Comparison of ENCODE assay signal across 8 cellular contexts in the genomic region with DNA sequence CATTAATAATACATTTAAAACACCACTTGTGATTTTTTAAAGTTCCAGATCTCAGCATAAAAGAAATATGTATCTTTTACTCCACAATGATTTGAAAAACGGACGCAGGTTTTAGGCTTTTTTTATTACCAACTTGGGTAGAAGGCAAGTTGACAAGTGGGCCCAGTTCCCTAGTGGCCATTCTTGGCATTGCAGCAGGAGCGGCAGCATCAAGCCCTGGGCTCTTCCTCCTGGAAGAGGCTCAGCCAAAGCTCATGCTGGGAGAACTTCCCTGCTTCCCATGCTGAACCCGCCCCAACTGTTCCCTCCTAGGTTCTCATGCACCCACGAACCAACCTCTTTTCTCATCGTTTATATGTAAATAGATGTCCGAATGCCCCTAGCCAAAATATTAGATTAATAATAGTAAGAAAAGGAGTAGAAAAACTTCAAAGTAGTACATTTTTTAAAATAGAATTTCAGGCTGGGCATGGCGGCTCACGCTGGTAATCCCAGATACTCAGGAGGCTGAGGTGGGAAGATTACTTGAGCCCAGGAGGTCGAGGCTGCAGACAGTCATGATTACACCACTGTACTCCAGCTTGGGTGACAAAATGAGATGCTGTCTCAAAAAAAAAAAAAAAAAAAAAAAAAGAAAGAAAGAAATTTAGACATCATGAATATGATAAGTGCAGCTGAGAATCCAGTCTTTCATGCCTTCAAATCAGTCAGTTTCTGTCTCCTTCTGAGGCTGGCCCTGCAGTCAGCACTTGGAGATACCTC. TPM values are rescaled to one million over a fixed set of nuclear protein-coding genes. Genes with fewer than 3 reads are reported as not detected.
A peak's percentile ranks its signal among the peaks of the same experiment; 100 is the strongest.
DNase-seq lines count a peak whose midpoint lies in the region; ATAC-seq, FAIRE-seq and TF ChIP-seq lines count a peak whose summit lies in the region.

No MANE protein-coding gene starts in this region.

- no peaks in the 10 kb centered on the region for H3F3A ChIP-seq in PC-3 (ENCODE audit: low read length, unreplicated experiment)

- CTCF ChIA-PET in PC-3 (lab: Charles Lee), result interaction anchor here (0.5 kb wide), 1 partner anchor 9 kb away, joined by 3 read pairs; no protein-coding TSS in a partner anchor
- CTCF ChIA-PET in HepG2 (lab: Yijun Ruan, JAX; ENCODE audit: low intra/inter-chr PET ratio, low total read pairs), result no interaction called here

- no peaks in the 10 kb centered on the region for H3K79me1 ChIP-seq in H9 (ENCODE audit: insufficient read depth, low read depth, low read length, poor library complexity, severe bottlenecking)

- H3K56ac ChIP-seq in H9 (ENCODE audit: insufficient read length, low read depth, low read length), result no peak overlapping the region

- no peak overlapping the region for H2BK120ac ChIP-seq in H9 (ENCODE audit: low read depth, low read length, poor library complexity, severe bottlenecking)

- H2BK12ac ChIP-seq in H9 (ENCODE audit: insufficient read length, low read depth, low read length), result no peak overlapping the region

- H3K9me3 Mint-ChIP-seq in H9, result no peaks in the 10 kb centered on the region

- TF ChIP-seq CTCF in H9 (conservative IDR thresholded peaks at IDR 0.05), result peak; percentile 96
- peak; percentile 66 for TF ChIP-seq CTCF in PC-3 (conservative IDR thresholded peaks at IDR 0.05; ENCODE audit: low read depth, low read length)
- TF ChIP-seq CTCF in ascending aorta (IDR thresholded peaks at IDR 0.05), result peak in 2 of 3 experiments; percentile 32 to 41
- TF ChIP-seq CTCF in HepG2 (CRISPR knock-in tag; IDR thresholded peaks at IDR 0.05), result peak; percentile 55

- no peaks in the 10 kb centered on the region for H3K36me3 ChIP-seq in PC-3 (ENCODE audit: low read depth, low read length)
- no peaks in the 10 kb centered on the region for H3K36me3 ChIP-seq in ascending aorta
- H3K36me3 ChIP-seq in HepG2 (replicated peaks in 1 of 2; ENCODE audit: control insufficient read depth in 1 of 2, insufficient read depth in 2 of 2, low read length in 2 of 2), result no peaks in the 10 kb centered on the region

- no peak overlapping the region for H3K4me3 Mint-ChIP-seq in H9

- no peaks in the 10 kb centered on the region for H3K27me3 Mint-ChIP-seq in H9 (ENCODE audit: low read depth)

- TF ChIP-seq POLR2A in HepG2 (IDR thresholded peaks at IDR 0.05; ENCODE audit: insufficient read depth in 1 of 2, low read depth in 2 of 2, low read length in 2 of 2), result no peak

- H3K4me2 ChIP-seq in H9 (ENCODE audit: insufficient read depth, insufficient read length, low read length) (no peak overlapping the region), PC-3 (ENCODE audit: low read length) (no peak overlapping the region), HepG2 (ENCODE audit: low read depth, low read length) (no peak overlapping the region)

- WGBS in H9 (ENCODE audit: extremely low coverage, insufficient read length, low lambda C conversion rate), result no CpG with 5 or more reads among the region's 10 CpGs
- 19% methylated on average over 10 of the region's 10 CpGs for WGBS in HepG2 (ENCODE audit: low lambda C conversion rate)

- TF ChIP-seq EP300 in HepG2 (IDR thresholded peaks at IDR 0.05; ENCODE audit: low read depth in 2 of 2, low read length in 2 of 2) (no peak), HepG2 (CRISPR knock-in tag; IDR thresholded peaks at IDR 0.05; ENCODE audit: borderline replicate concordance) (no peak)

- ATAC-seq in PC-3 (peak; percentile 35; the same call in 1 of the 2 replicates), HepG2 (peak; percentile 91), GM18520 (IDR thresholded peaks at IDR 0.05; ENCODE audit: unreplicated experiment) (no peak)

- H3K27ac ChIP-seq in H9 (ENCODE audit: insufficient read length, low read depth, low read length), result no peak overlapping the region
- H3K27ac ChIP-seq in PC-3 (ENCODE audit: low read length), result no peak overlapping the region
- H3K27ac ChIP-seq in ascending aorta, result no peak overlapping the region
- H3K27ac ChIP-seq in HepG2 (ENCODE audit: extremely low read length, insufficient read depth, low read length), result no peak overlapping the region

- no peak overlapping the region for H3K4ac ChIP-seq in H9 (ENCODE audit: low read depth, low read length)

- POLR2A ChIA-PET in PC-3 (lab: Charles Lee; ENCODE audit: unreplicated experiment) (no interaction called here), HepG2 (lab: Yijun Ruan, JAX) (no interaction called here)

- DNase-seq in DMS53 treated with DMSO at 0.1 percent for 48 hours (lab: John Stamatoyannopoulos, UW; ENCODE audit: unreplicated experiment) (peak; percentile 9), H9 (peak; percentile 82), PC-3 (peak; percentile 55), ascending aorta (ENCODE audit: low spot score in 2 of 2) (no peak), HepG2 (ENCODE audit: low spot score) (peak; percentile 23), urothelium cell line (ENCODE audit: low spot score) (peak; percentile 66), DMS153 treated with DMSO at 0.1 percent for 48 hours (lab: John Stamatoyannopoulos, UW; ENCODE audit: unreplicated experiment) (no peak)

- H4K91ac ChIP-seq in H9 (ENCODE audit: insufficient read length, low read depth, low read length), result no peak overlapping the region

- H3K79me2 ChIP-seq in H9 (ENCODE audit: insufficient read depth, low read length), result no peaks in the 10 kb centered on the region
- H3K79me2 ChIP-seq in PC-3 (ENCODE audit: low read length), result no peaks in the 10 kb centered on the region
- no peaks in the 10 kb centered on the region for H3K79me2 ChIP-seq in HepG2 (ENCODE audit: insufficient read depth, low read length)

- H2AK5ac ChIP-seq in H9 (ENCODE audit: insufficient read length, low read length), result no peak overlapping the region

- no peak overlapping the region for H3K14ac ChIP-seq in H9 (ENCODE audit: insufficient read depth, low read length)

- no TSS peak for BruUV-seq in PC-3 (replicated peaks; lab: Mats Ljungman, UMichigan)
- BruUV-seq in HepG2 (replicated peaks; lab: Mats Ljungman, UMichigan), result no TSS peak

- H2BK20ac ChIP-seq in H9 (ENCODE audit: low read depth, low read length, poor library complexity, severe bottlenecking), result no peak overlapping the region

- no peak overlapping the region for H3T11ph ChIP-seq in H9 (ENCODE audit: low read length)

- no peak for TF ChIP-seq RAD21 in HepG2 (CRISPR knock-in tag; IDR thresholded peaks at IDR 0.05)

- no peaks in the 10 kb centered on the region for H3K27me3 ChIP-seq in H9 (ENCODE audit: insufficient read depth, low read length)
- no peaks in the 10 kb centered on the region for H3K27me3 ChIP-seq in PC-3 (ENCODE audit: low read length)
- H3K27me3 ChIP-seq in ascending aorta, result no peaks in the 10 kb centered on the region
- no peaks in the 10 kb centered on the region for H3K27me3 ChIP-seq in HepG2 (ENCODE audit: control insufficient read depth in 1 of 2, insufficient read depth in 2 of 2, low read length in 2 of 2)

- H3K4me3 ChIP-seq in PC-3 (ENCODE audit: low read length) (no peak overlapping the region), ascending aorta (no peak overlapping the region), HepG2 (replicated peaks in 1 of 3; ENCODE audit: insufficient read depth in 1 of 3, low read depth in 2 of 3, low read length in 3 of 3) (no peak overlapping the region)

- H3K23ac ChIP-seq in H9 (ENCODE audit: insufficient read length, low read depth, low read length), result no peak overlapping the region

- H3K18ac ChIP-seq in H9 (ENCODE audit: insufficient read length, low read depth, low read length), result no peak overlapping the region

- no peak overlapping the region for H3K27ac Mint-ChIP-seq in H9

- H2AFZ ChIP-seq in H9 (ENCODE audit: low read length) (no peak overlapping the region), PC-3 (ENCODE audit: low read length) (no peak overlapping the region), HepG2 (ENCODE audit: low read length) (no peak overlapping the region)

- H3K9me3 ChIP-seq in H9 (ENCODE audit: control insufficient read depth, low read depth, low read length) (no peaks in the 10 kb centered on the region), PC-3 (ENCODE audit: low read length) (no peaks in the 10 kb centered on the region), ascending aorta (no peaks in the 10 kb centered on the region), HepG2 (ENCODE audit: low read length) (no peaks in the 10 kb centered on the region)

- in situ Hi-C loops in HepG2 (cut with HindIII; ENCODE audit: extremely low pct_ligation_motif_present, low pct_unique_long_range_greater_than_20kb), result no loop called here

- no peaks in the 10 kb centered on the region for H3K4me1 ChIP-seq in H9 (ENCODE audit: insufficient read depth, low read length)
- no peaks in the 10 kb centered on the region for H3K4me1 ChIP-seq in PC-3 (ENCODE audit: insufficient read depth, low read length)
- no peaks in the 10 kb centered on the region for H3K4me1 ChIP-seq in ascending aorta
- peaks cover 10% of the 10 kb centered on the region for H3K4me1 ChIP-seq in HepG2 (ENCODE audit: insufficient read depth, low read length)

- no peak overlapping the region for H2BK5ac ChIP-seq in H9 (ENCODE audit: insufficient read length, low read length)

- no peaks in the 10 kb centered on the region for H3K9me2 ChIP-seq in PC-3 (replicated peaks; ENCODE audit: low read length)

- FAIRE-seq in HepG2 (lab: Jason Lieb, UNC) (peak; percentile 39), urothelium cell line (lab: Jason Lieb, UNC) (no peak)

- intact Hi-C loops in PC-3 (cut with micrococcal nuclease), result no loop called here
- intact Hi-C loops in ascending aorta (cut with DNase I), result no loop called here
- intact Hi-C loops in HepG2 (cut with micrococcal nuclease; ENCODE audit: unreplicated experiment), result no loop called here

- H3K9ac ChIP-seq in H9 (ENCODE audit: extremely low read depth, insufficient read length, low read length) (no peak overlapping the region), PC-3 (ENCODE audit: low read length) (no peak overlapping the region), HepG2 (ENCODE audit: insufficient read depth, low read depth, low read length) (no peak overlapping the region)

- H3K4me1 Mint-ChIP-seq in H9, result peaks cover 4 to 7% of the 10 kb centered on the region in 2 experiments; a peak in 2 of 4 replicates

- H3K36me3 Mint-ChIP-seq in H9 (ENCODE audit: insufficient read depth in 1 of 3, low read depth in 3 of 3), result no peaks in the 10 kb centered on the region

- H4K20me1 ChIP-seq in H9 (ENCODE audit: control insufficient read depth, insufficient read depth, insufficient read length) (no peaks in the 10 kb centered on the region), PC-3 (ENCODE audit: low read length) (no peaks in the 10 kb centered on the region), HepG2 (ENCODE audit: insufficient read depth, low read length) (no peaks in the 10 kb centered on the region)

- H2BK15ac ChIP-seq in H9 (ENCODE audit: low read depth, low read length), result no peak overlapping the region

- no peak overlapping the region for H4K5ac ChIP-seq in H9 (ENCODE audit: insufficient read length, low read depth, low read length)

- no peak overlapping the region for H4K8ac ChIP-seq in H9 (replicated peaks; ENCODE audit: insufficient read length, low read depth, low read length)

- H3K23me2 ChIP-seq in H9 (ENCODE audit: insufficient read length, low read depth, low read length, poor library complexity, severe bottlenecking), result no peaks in the 10 kb centered on the region

RNA-seq across cellular contexts. Expression of gene MYB, which starts 18.2 kb away (rescaled TPM):
- total RNA-seq in H9 (2021) (5.8 and 6.7 TPM in 2 replicates), PC-3 (2014; rRNA removed) (1.4 and 4.4 TPM in 2 replicates), ascending aorta (not detected), HepG2 (2016; rRNA removed; fragmentation: Illumina TruSeq; extraction: Trizol) (0.20 and 0.44 TPM in 2 replicates)
- 0.44 TPM in 1 of 2 replicates, not detected in the other for total RNA-seq in HepG2 (2016; cell fraction: cytosol; rRNA removed; fragmentation: Illumina TruSeq; extraction: Trizol; ENCODE audit: low read depth)
- 0.15 TPM in 2 replicates for total RNA-seq in HepG2 (2016; cell fraction: insoluble cytoplasmic fraction; rRNA removed; fragmentation: Illumina TruSeq; extraction: Trizol)
- total RNA-seq in HepG2 (2016; cell fraction: membrane; rRNA removed; fragmentation: Illumina TruSeq; extraction: Trizol), result 0.09 TPM in 1 of 2 replicates, not detected in the other
- total RNA-seq in HepG2 (2016; cell fraction: nucleus; rRNA removed; fragmentation: Illumina TruSeq; extraction: Trizol), result 0.31 and 0.40 TPM in 2 replicates
- 0.04 TPM in 1 of 2 replicates, not detected in the other for polyA plus RNA-seq in HepG2 (2011; rRNA removed)
- polyA plus RNA-seq in HepG2 (2011; cell fraction: cytosol; rRNA removed), result 0.03 TPM in 1 of 2 replicates, not detected in the other
- polyA plus RNA-seq in HepG2 (2011; cell fraction: nucleus; rRNA removed), result not detected in 2 replicates
- polyA plus RNA-seq in HepG2 (2012), result 0.11 TPM in 1 of 2 replicates, not detected in the other
- 0.07 TPM in 1 of 2 replicates, not detected in the other for polyA plus RNA-seq in HepG2 (2016; cell fraction: cytosol; fragmentation: Illumina TruSeq; extraction: Trizol; ENCODE audit: low read depth)
- polyA plus RNA-seq in HepG2 (2016; cell fraction: insoluble cytoplasmic fraction; fragmentation: Illumina TruSeq; extraction: Trizol; ENCODE audit: low read depth), result 0.15 and 0.20 TPM in 2 replicates
- 0.08 TPM in 1 of 2 replicates, not detected in the other for polyA plus RNA-seq in HepG2 (2016; cell fraction: membrane; fragmentation: Illumina TruSeq; extraction: Trizol; ENCODE audit: low read depth)
- 0.25 and 0.31 TPM in 2 replicates for polyA plus RNA-seq in HepG2 (2016; cell fraction: nucleus; fragmentation: Illumina TruSeq; extraction: Trizol; ENCODE audit: insufficient read depth, low read depth)
- 2.4 TPM in 1 of 2 replicates, not detected in the other for polyA minus RNA-seq in HepG2 (2011; rRNA and poly(A)+ RNA removed; ENCODE audit: low replicate concordance)
- polyA minus RNA-seq in HepG2 (2011; cell fraction: cytosol; rRNA and poly(A)+ RNA removed), result not detected in 2 replicates
- not detected in 2 replicates for polyA minus RNA-seq in HepG2 (2011; cell fraction: nucleus; rRNA and poly(A)+ RNA removed)

Comparison
In these comparisons a context has a peak if more than half of its experiments do, and no peak if none do; other contexts are left out.
1. DNase-seq: peak in DMS53 treated with DMSO at 0.1 percent for 48 hours (single experiment), H9 (single experiment), PC-3 (single experiment), HepG2 (single experiment) and urothelium cell line (single experiment); none in ascending aorta (0 of 2) and DMS153 treated with DMSO at 0.1 percent for 48 hours (single experiment).
2. CTCF ChIP-seq: peak in every context shown above with its lines; median percentile 96 in H9; 66 in PC-3; 55 in HepG2; 36 in ascending aorta.